1 cellular context compared by ENCODE assay signal in genomic region chr1:182146286-182146685, GRCh38.
TF ChIP-seq lines count a peak whose summit lies in the region.

No MANE protein-coding gene starts in this region.

TF ChIP-seq in H1, 55 proteins besides CTCF, POLR2A, EP300 and RAD21 (continued from another document):
- TF ChIP-seq HDAC2 (IDR thresholded peaks at IDR 0.05; ENCODE audit: borderline replicate concordance in 1 of 2, low read depth in 2 of 2, low read length in 2 of 2), result no peak
TF ChIP-seq in H1: peak in this region for 0.
